Comparison of ENCODE assay signal across 9 cellular contexts in genomic region chr12:53701518-53702264, GRCh38. TPM values are rescaled to one million over a fixed set of nuclear protein-coding genes. Genes with fewer than 3 reads are reported as not detected.
DNase-seq lines count a peak whose midpoint lies in the region; ATAC-seq and TF ChIP-seq lines count a peak whose summit lies in the region.
"Had no signal": no experiment of that assay in that cellular context is flagged by ENCODE, and none has a peak within 500 bp of the region (broad histone marks: within the 10 kb centered on the region; RNA-seq: fewer than 3 reads in every experiment).

No MANE protein-coding gene starts in this region.

- peak; percentile 89 for DNase-seq in G401 (ENCODE audit: low spot score)
- peak in 1 of 2 experiments; percentile 71 for DNase-seq in HL-60 (ENCODE audit: low read depth in 1 of 2, low spot score in 1 of 2)
- DNase-seq in activated T-cell treated with anti-CD3 and anti-CD28 coated beads for 24 hours (ENCODE audit: low read depth): peak; percentile 64
- DNase-seq in erythroblast (lab: John Stamatoyannopoulos, UW): peak; percentile 60 to 80
- peak; percentile 61 to 86 (median 68) for DNase-seq in naive thymus-derived CD8-positive, alpha-beta T cell

- no peak overlapping the region for H3K27ac Mint-ChIP-seq in naive thymus-derived CD8-positive, alpha-beta T cell
- no peak overlapping the region for H3K27ac Mint-ChIP-seq in stimulated activated memory B cell treated with anti-CD40 and anti-IgM and Interleukin-4, amounts not matched to agents 10 μg/mL and 1 μg/mL and 100 μg/mL, for 72 hours

- H4K20me1 ChIP-seq in OCI-LY3 (ENCODE audit: insufficient read depth, low read length): no peaks in the 10 kb centered on the region

- H3K9me3 Mint-ChIP-seq in naive thymus-derived CD8-positive, alpha-beta T cell: no peaks in the 10 kb centered on the region
- H3K9me3 Mint-ChIP-seq in stimulated activated memory B cell treated with anti-CD40 and anti-IgM and Interleukin-4, amounts not matched to agents 10 μg/mL and 1 μg/mL and 100 μg/mL, for 72 hours: no peaks in the 10 kb centered on the region

- POLR2A ChIA-PET in naive thymus-derived CD8-positive, alpha-beta T cell (lab: Charles Lee): interaction anchor here (0.7 to 0.8 kb wide), 2 partner anchors 43 to 44 kb away, joined by 4 read pairs; no protein-coding TSS in a partner anchor

- peaks cover 5 to 8% (median 6%) of the 10 kb centered on the region in 4 donors for H3K4me1 Mint-ChIP-seq in naive thymus-derived CD8-positive, alpha-beta T cell
- peaks cover 11% of the 10 kb centered on the region for H3K4me1 Mint-ChIP-seq in stimulated activated memory B cell treated with anti-CD40 and anti-IgM and Interleukin-4, amounts not matched to agents 10 μg/mL and 1 μg/mL and 100 μg/mL, for 72 hours

- H3K4me2 ChIP-seq in OCI-LY3 (ENCODE audit: low read length): peak overlapping the region; percentile 20; the same call in 1 of the 2 replicates

- no peak overlapping the region for H3K27ac ChIP-seq in HL-60 (replicated peaks)
- H3K27ac ChIP-seq in OCI-LY3 (ENCODE audit: low read length): no peak overlapping the region

- peak; percentile 93 for TF ChIP-seq CTCF in HL-60 (IDR thresholded peaks at IDR 0.05; ENCODE audit: insufficient read depth, low read length)
- peak; percentile 94 for TF ChIP-seq CTCF in OCI-LY3 (IDR thresholded peaks at IDR 0.05; ENCODE audit: low read depth, low read length)

- no peaks in the 10 kb centered on the region for H3K9me3 ChIP-seq in OCI-LY3 (ENCODE audit: insufficient read depth, low read length)

- H2AFZ ChIP-seq in OCI-LY3 (ENCODE audit: low read depth, low read length): no peak overlapping the region

- no peaks in the 10 kb centered on the region for H3K36me3 Mint-ChIP-seq in naive thymus-derived CD8-positive, alpha-beta T cell
- no peaks in the 10 kb centered on the region for H3K36me3 Mint-ChIP-seq in stimulated activated memory B cell treated with anti-CD40 and anti-IgM and Interleukin-4, amounts not matched to agents 10 μg/mL and 1 μg/mL and 100 μg/mL, for 72 hours

- no peaks in the 10 kb centered on the region for H3K36me3 ChIP-seq in OCI-LY3 (replicated peaks; ENCODE audit: low read depth, low read length)

- no peak for TF ChIP-seq POLR2A in erythroblast (IDR thresholded peaks at IDR 0.05; ENCODE audit: low read length)

- H3K27me3 Mint-ChIP-seq in naive thymus-derived CD8-positive, alpha-beta T cell: peaks cover 44 to 91% (median 68%) of the 10 kb centered on the region in 5 donors
- peaks cover 86% of the 10 kb centered on the region for H3K27me3 Mint-ChIP-seq in stimulated activated memory B cell treated with anti-CD40 and anti-IgM and Interleukin-4, amounts not matched to agents 10 μg/mL and 1 μg/mL and 100 μg/mL, for 72 hours

- H3K4me3 Mint-ChIP-seq in naive thymus-derived CD8-positive, alpha-beta T cell: no peak overlapping the region
- no peak overlapping the region for H3K4me3 Mint-ChIP-seq in stimulated activated memory B cell treated with anti-CD40 and anti-IgM and Interleukin-4, amounts not matched to agents 10 μg/mL and 1 μg/mL and 100 μg/mL, for 72 hours

- H3K4me3 ChIP-seq in HL-60 (replicated peaks; ENCODE audit: insufficient read depth, low read length) (no peak overlapping the region), OCI-LY3 (ENCODE audit: low read length) (no peak overlapping the region)

- no peaks in the 10 kb centered on the region for H3K79me2 ChIP-seq in OCI-LY3 (ENCODE audit: low read length)

- peaks cover 55% of the 10 kb centered on the region for H3K27me3 ChIP-seq in HL-60 (ENCODE audit: insufficient read depth, poor library complexity, severe bottlenecking)
- H3K27me3 ChIP-seq in OCI-LY3 (ENCODE audit: low read depth, low read length): peaks cover 76% of the 10 kb centered on the region

- peak; percentile 83 to 94 for ATAC-seq in naive thymus-derived CD8-positive, alpha-beta T cell
- peak; percentile 83 for ATAC-seq in stimulated activated memory B cell treated with anti-CD40 and anti-IgM and Interleukin-4, amounts not matched to agents 10 μg/mL and 1 μg/mL and 100 μg/mL, for 72 hours
- no peak for ATAC-seq in HG02938 (IDR thresholded peaks at IDR 0.05; ENCODE audit: unreplicated experiment)

- no peak overlapping the region for H3K9ac ChIP-seq in OCI-LY3 (ENCODE audit: low read length)

- H3K4me1 ChIP-seq in OCI-LY3 (ENCODE audit: low read length): peaks cover 5% of the 10 kb centered on the region; the same call in 1 of the 2 replicates

- in situ Hi-C loops in G401 (cut with HindIII; ENCODE audit: low sequenced_read_pairs): no loop called here

RNA-seq across cellular contexts. Expression of gene CALCOCO1, which starts 25.6 kb away (rescaled TPM):
- 232 and 250 TPM in 2 replicates for total RNA-seq in G401 (2014; rRNA removed; shearing (Covaris generic))
- 100 to 1,000 TPM; 152 to 168 TPM for total RNA-seq in naive thymus-derived CD8-positive, alpha-beta T cell
- 10 to 100 TPM; 52.3 to 55.5 (median 55.4) TPM for polyA plus RNA-seq in naive thymus-derived CD8-positive, alpha-beta T cell

RNA-seq across cellular contexts. Expression of gene ATP5MC2, which starts 25.8 kb away (rescaled TPM):
- 219 and 225 TPM in 2 replicates for total RNA-seq in G401 (2014; rRNA removed; shearing (Covaris generic))
- total RNA-seq in naive thymus-derived CD8-positive, alpha-beta T cell: 100 to 1,000 TPM; 235 to 250 TPM
- polyA plus RNA-seq in naive thymus-derived CD8-positive, alpha-beta T cell: 100 to 1,000 TPM; 519 to 658 (median 605) TPM

RNA-seq across cellular contexts. Expression of gene CISTR, which starts 50.1 kb away (rescaled TPM):
- total RNA-seq in G401 (2014; rRNA removed; shearing (Covaris generic)): not detected in 2 replicates
- not detected for total RNA-seq in naive thymus-derived CD8-positive, alpha-beta T cell
- not detected for polyA plus RNA-seq in naive thymus-derived CD8-positive, alpha-beta T cell
- polyA plus RNA-seq: esophagus had no signal
